Comparison of ENCODE assay signal across 1 cellular context in the genomic region with DNA sequence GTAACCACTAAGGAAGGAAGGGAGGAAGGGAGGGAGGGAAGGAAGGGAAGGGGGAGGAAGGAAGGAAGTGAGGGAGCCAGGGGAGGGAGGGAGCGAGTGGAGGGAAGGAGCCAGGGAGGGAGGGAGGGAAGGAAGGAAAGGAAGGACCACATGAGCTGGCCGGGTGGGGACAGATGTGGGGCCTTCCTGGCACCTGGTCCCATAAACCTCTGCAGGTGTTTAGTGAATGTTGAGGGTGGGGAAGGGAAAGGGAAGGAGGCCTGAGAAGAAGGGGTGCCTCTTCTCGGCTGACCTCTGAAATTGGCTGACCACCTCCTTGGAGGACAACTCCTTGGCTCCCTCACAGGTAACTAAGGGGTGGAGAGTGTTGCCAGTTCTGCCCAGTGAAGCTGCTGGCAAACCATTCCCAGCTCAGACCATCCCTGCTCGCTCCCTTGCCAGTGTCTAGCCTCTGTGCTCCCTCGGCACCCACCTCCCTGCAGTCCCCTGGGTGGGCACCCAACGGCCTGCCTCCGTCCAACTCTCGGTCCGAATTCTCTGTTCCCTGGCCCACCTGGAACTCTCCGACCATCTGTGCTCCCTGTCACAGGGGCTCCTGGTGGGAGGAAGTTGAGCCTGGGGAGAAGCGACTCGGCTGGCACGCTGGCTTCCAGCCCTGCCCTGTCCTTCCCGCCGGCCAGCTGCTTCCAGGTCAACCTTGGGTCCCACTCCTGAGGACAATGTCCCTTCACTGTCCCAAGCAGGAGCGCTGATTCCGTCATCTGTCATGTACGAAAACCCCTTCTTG.
A peak's percentile ranks its signal among the peaks of the same experiment; 100 is the strongest.
TF ChIP-seq lines count a peak whose summit lies in the region.

No MANE protein-coding gene starts in this region.

TF ChIP-seq in liver, 16 proteins besides CTCF, POLR2A, EP300 and RAD21 (continued from another document):
- TF ChIP-seq, protein P1, sequence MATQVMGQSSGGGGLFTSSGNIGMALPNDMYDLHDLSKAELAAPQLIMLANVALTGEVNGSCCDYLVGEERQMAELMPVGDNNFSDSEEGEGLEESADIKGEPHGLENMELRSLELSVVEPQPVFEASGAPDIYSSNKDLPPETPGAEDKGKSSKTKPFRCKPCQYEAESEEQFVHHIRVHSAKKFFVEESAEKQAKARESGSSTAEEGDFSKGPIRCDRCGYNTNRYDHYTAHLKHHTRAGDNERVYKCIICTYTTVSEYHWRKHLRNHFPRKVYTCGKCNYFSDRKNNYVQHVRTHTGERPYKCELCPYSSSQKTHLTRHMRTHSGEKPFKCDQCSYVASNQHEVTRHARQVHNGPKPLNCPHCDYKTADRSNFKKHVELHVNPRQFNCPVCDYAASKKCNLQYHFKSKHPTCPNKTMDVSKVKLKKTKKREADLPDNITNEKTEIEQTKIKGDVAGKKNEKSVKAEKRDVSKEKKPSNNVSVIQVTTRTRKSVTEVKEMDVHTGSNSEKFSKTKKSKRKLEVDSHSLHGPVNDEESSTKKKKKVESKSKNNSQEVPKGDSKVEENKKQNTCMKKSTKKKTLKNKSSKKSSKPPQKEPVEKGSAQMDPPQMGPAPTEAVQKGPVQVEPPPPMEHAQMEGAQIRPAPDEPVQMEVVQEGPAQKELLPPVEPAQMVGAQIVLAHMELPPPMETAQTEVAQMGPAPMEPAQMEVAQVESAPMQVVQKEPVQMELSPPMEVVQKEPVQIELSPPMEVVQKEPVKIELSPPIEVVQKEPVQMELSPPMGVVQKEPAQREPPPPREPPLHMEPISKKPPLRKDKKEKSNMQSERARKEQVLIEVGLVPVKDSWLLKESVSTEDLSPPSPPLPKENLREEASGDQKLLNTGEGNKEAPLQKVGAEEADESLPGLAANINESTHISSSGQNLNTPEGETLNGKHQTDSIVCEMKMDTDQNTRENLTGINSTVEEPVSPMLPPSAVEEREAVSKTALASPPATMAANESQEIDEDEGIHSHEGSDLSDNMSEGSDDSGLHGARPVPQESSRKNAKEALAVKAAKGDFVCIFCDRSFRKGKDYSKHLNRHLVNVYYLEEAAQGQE (IDR thresholded peaks at IDR 0.05): no peak
- TF ChIP-seq, protein P2, sequence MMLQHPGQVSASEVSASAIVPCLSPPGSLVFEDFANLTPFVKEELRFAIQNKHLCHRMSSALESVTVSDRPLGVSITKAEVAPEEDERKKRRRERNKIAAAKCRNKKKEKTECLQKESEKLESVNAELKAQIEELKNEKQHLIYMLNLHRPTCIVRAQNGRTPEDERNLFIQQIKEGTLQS (IDR thresholded peaks at IDR 0.05): no peak
- TF ChIP-seq YY1 (IDR thresholded peaks at IDR 0.05) (no peak), FOXA2 (IDR thresholded peaks at IDR 0.05) (no peak), NR2F2 (IDR thresholded peaks at IDR 0.05) (peak; percentile 11)
TF ChIP-seq in liver: peak in this region for 1.
